Comparison of ENCODE assay signal across 8 cellular contexts in the genomic region with DNA sequence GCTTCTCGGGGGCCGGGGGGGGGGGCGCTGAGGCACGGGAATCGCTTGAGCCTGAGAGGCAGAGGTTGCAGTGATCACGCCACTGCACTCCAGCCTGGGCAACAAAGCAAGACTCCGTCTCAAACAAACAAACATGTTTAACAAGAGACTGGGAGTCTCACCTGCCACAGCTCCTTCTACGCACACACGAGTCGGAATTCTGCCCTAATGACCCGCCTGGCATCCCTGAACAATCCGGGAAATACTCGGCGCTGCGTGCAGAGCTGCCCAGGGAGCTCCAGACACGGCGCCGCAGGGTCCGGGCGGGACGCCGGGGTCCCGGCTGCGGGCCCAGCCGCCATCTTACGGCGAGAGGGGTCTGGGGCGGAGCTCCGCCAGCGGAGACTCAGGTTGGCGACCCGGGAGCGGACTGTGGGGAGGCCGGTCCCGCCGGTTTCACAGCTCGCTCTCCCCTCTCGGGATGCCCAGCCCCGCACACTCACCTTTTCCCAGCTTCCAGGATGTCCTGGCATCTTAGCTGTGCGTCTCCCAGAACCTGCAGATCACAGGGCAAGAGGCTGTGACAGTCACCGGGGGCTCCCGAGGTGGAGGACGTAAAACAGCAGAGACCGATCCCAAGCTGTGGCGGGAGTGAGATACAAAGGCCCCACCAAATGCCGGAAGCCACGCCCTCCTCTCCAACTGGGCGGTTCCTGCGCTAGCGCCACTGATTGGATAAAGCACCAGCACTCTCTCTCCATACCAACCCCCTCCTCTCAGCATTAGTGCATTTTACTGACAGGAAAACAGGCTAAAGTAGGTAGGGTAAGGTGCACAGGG. TPM values are rescaled to one million over a fixed set of nuclear protein-coding genes. Genes with fewer than 3 reads are reported as not detected.
A peak's percentile ranks its signal among the peaks of the same experiment; 100 is the strongest.
DNase-seq lines count a peak whose midpoint lies in the region; ATAC-seq and TF ChIP-seq lines count a peak whose summit lies in the region.

No MANE protein-coding gene starts in this region.

- peak overlapping the region; percentile 98 for H2AFZ ChIP-seq in parathyroid adenoma

- H3K4me1 Mint-ChIP-seq in activated naive CD8-positive, alpha-beta T cell treated with anti-CD3 and anti-CD28 coated beads, Interleukin-2, amount 50 U/mL, for 24 hours, result peaks cover 22% of the 10 kb centered on the region

- TF ChIP-seq EP300 in transverse colon (IDR thresholded peaks at IDR 0.05; ENCODE audit: low read depth), result no peak

- H3K27me3 Mint-ChIP-seq in activated naive CD8-positive, alpha-beta T cell treated with anti-CD3 and anti-CD28 coated beads, Interleukin-2, amount 50 U/mL, for 24 hours, result no peaks in the 10 kb centered on the region

- no peaks in the 10 kb centered on the region for H3K4me1 ChIP-seq in HEK293 (ENCODE audit: control insufficient read depth, insufficient read depth, low read length)
- peaks cover 11% of the 10 kb centered on the region for H3K4me1 ChIP-seq in cardiac muscle cell (ENCODE audit: low read depth)
- H3K4me1 ChIP-seq in parathyroid adenoma, result no peaks in the 10 kb centered on the region
- peaks cover 0 to 14% (median 10%) of the 10 kb centered on the region in 4 donors for H3K4me1 ChIP-seq in transverse colon

- peak overlapping the region; percentile 81 for H3K27ac Mint-ChIP-seq in activated naive CD8-positive, alpha-beta T cell treated with anti-CD3 and anti-CD28 coated beads, Interleukin-2, amount 50 U/mL, for 24 hours

- H3K27me3 ChIP-seq in cardiac muscle cell (no peaks in the 10 kb centered on the region), parathyroid adenoma (ENCODE audit: control insufficient read depth, insufficient read depth, low read length) (no peaks in the 10 kb centered on the region), transverse colon (no peaks in the 10 kb centered on the region)

- intact Hi-C loops in transverse colon (cut with DNase I; ENCODE audit: low total_unique reads), result no loop called here

- H3K9me3 ChIP-seq in HEK293 (ENCODE audit: control insufficient read depth, insufficient read depth, low read depth, low read length), result no peaks in the 10 kb centered on the region
- no peaks in the 10 kb centered on the region for H3K9me3 ChIP-seq in cardiac muscle cell (ENCODE audit: low read depth)
- H3K9me3 ChIP-seq in parathyroid adenoma (ENCODE audit: control insufficient read depth, low read length), result no peaks in the 10 kb centered on the region
- H3K9me3 ChIP-seq in transverse colon, result no peaks in the 10 kb centered on the region

- H3K36me3 ChIP-seq in HEK293 (ENCODE audit: control insufficient read depth in 2 of 2, insufficient read depth in 1 of 2, low read length in 2 of 2) (peaks cover 12 to 22% of the 10 kb centered on the region in 2 experiments), cardiac muscle cell (peaks cover 10% of the 10 kb centered on the region), parathyroid adenoma (ENCODE audit: control insufficient read depth, insufficient read depth, low read length) (no peaks in the 10 kb centered on the region), transverse colon (peaks cover 0 to 6% (median 0%) of the 10 kb centered on the region in 4 donors)

- DNase-seq in GDM1 (lab: John Stamatoyannopoulos, UW) (peak; percentile 83), NCI-H1048 (lab: John Stamatoyannopoulos, UW) (peak; percentile 75), SKM-1 treated with dmso at 0.1 percent for 144 hours (lab: John Stamatoyannopoulos, UW; ENCODE audit: unreplicated experiment) (peak; percentile 86), cardiac muscle cell (ENCODE audit: low read depth in 1 of 2, low spot score in 1 of 2) (peak; percentile 90 to 95), transverse colon (peak; percentile 96)
- DNase-seq in activated naive CD8-positive, alpha-beta T cell treated with anti-CD3 and anti-CD28 coated beads, Interleukin-2, amount 50 U/mL, for 24 hours, result peak; percentile 92

- CTCF ChIA-PET in HEK293 (lab: Yijun Ruan, JAX), result no interaction called here

- H3K4me2 ChIP-seq in parathyroid adenoma (ENCODE audit: low read length), result peak overlapping the region; percentile 65

- H3K9me3 Mint-ChIP-seq in activated naive CD8-positive, alpha-beta T cell treated with anti-CD3 and anti-CD28 coated beads, Interleukin-2, amount 50 U/mL, for 24 hours, result no peaks in the 10 kb centered on the region

- H3K4me3 ChIP-seq in HEK293 (ENCODE audit: low read depth, low read length), result peak overlapping the region; percentile 87
- H3K4me3 ChIP-seq in cardiac muscle cell, result peak overlapping the region; percentile 96
- H3K4me3 ChIP-seq in parathyroid adenoma (ENCODE audit: low read depth, low read length), result peak overlapping the region; percentile 89
- H3K4me3 ChIP-seq in transverse colon, result peak overlapping the region; percentile 74 to 97 (median 86)

- TF ChIP-seq CTCF in HEK293 (tag by site-specific recombination; IDR thresholded peaks at IDR 0.05) (0 out of 2 replicates have a peak, but pooled peaks have one; percentile 9), cardiac muscle cell (IDR thresholded peaks at IDR 0.05; ENCODE audit: low read depth, low read length) (no peak), parathyroid adenoma (IDR thresholded peaks at IDR 0.05) (no peak), transverse colon (IDR thresholded peaks at IDR 0.05) (no peak)

- peak; percentile 100 for ATAC-seq in activated naive CD8-positive, alpha-beta T cell treated with anti-CD3 and anti-CD28 coated beads, Interleukin-2, amount 50 U/mL, for 24 hours

- H3K4me3 Mint-ChIP-seq in activated naive CD8-positive, alpha-beta T cell treated with anti-CD3 and anti-CD28 coated beads, Interleukin-2, amount 50 U/mL, for 24 hours, result peak overlapping the region; percentile 90

- POLR2A ChIA-PET in HEK293 (lab: Yijun Ruan, JAX), result interaction anchor here (0.6 to 2.8 kb wide), 15 partner anchors 9 to 817 kb away, joined by 3 to 50 read pairs (median 4); a partner anchor contains a TSS

- peak; percentile 87 for TF ChIP-seq POLR2A in transverse colon (IDR thresholded peaks at IDR 0.05)

- H3K27ac ChIP-seq in HEK293 (ENCODE audit: extremely low read depth, low read depth, low read length), result peak overlapping the region; percentile 87
- H3K27ac ChIP-seq in cardiac muscle cell, result peak overlapping the region; percentile 97
- H3K27ac ChIP-seq in parathyroid adenoma, result peak overlapping the region; percentile 86
- H3K27ac ChIP-seq in transverse colon, result peak overlapping the region; percentile 88 to 93 (median 91)

- in situ Hi-C loops in transverse colon (cut with MboI; ENCODE audit: low pct_ligation_motif_present in 1 of 4, low pct_unique_long_range_greater_than_20kb in 1 of 4, low sequenced_read_pairs in 3 of 4), result no loop called here

- H3K9ac ChIP-seq in parathyroid adenoma, result peak overlapping the region; percentile 61

- H3K79me2 ChIP-seq in parathyroid adenoma, result no peaks in the 10 kb centered on the region

- peaks cover 24% of the 10 kb centered on the region for H3K36me3 Mint-ChIP-seq in activated naive CD8-positive, alpha-beta T cell treated with anti-CD3 and anti-CD28 coated beads, Interleukin-2, amount 50 U/mL, for 24 hours (ENCODE audit: low read depth)

- WGBS in transverse colon (ENCODE audit: low coverage in 1 of 2), 2 donors, result 3% methylated on average over 18 of the region's 50 CpGs; no CpG with 5 or more reads in 1 of the 2 donors

TF ChIP-seq in HEK293, 187 proteins besides CTCF, POLR2A, EP300 and RAD21 (continues in another document):
- TF ChIP-seq ZNF292 (tag by site-specific recombination; IDR thresholded peaks at IDR 0.05; ENCODE audit: borderline replicate concordance, low read depth) (no peak), ZNF600 (tag by site-specific recombination; IDR thresholded peaks at IDR 0.05) (peak; percentile 57; the same call in 1 of the 2 replicates), ZNF223 (tag by site-specific recombination; IDR thresholded peaks at IDR 0.05) (no peak)
- TF ChIP-seq, protein P1, sequence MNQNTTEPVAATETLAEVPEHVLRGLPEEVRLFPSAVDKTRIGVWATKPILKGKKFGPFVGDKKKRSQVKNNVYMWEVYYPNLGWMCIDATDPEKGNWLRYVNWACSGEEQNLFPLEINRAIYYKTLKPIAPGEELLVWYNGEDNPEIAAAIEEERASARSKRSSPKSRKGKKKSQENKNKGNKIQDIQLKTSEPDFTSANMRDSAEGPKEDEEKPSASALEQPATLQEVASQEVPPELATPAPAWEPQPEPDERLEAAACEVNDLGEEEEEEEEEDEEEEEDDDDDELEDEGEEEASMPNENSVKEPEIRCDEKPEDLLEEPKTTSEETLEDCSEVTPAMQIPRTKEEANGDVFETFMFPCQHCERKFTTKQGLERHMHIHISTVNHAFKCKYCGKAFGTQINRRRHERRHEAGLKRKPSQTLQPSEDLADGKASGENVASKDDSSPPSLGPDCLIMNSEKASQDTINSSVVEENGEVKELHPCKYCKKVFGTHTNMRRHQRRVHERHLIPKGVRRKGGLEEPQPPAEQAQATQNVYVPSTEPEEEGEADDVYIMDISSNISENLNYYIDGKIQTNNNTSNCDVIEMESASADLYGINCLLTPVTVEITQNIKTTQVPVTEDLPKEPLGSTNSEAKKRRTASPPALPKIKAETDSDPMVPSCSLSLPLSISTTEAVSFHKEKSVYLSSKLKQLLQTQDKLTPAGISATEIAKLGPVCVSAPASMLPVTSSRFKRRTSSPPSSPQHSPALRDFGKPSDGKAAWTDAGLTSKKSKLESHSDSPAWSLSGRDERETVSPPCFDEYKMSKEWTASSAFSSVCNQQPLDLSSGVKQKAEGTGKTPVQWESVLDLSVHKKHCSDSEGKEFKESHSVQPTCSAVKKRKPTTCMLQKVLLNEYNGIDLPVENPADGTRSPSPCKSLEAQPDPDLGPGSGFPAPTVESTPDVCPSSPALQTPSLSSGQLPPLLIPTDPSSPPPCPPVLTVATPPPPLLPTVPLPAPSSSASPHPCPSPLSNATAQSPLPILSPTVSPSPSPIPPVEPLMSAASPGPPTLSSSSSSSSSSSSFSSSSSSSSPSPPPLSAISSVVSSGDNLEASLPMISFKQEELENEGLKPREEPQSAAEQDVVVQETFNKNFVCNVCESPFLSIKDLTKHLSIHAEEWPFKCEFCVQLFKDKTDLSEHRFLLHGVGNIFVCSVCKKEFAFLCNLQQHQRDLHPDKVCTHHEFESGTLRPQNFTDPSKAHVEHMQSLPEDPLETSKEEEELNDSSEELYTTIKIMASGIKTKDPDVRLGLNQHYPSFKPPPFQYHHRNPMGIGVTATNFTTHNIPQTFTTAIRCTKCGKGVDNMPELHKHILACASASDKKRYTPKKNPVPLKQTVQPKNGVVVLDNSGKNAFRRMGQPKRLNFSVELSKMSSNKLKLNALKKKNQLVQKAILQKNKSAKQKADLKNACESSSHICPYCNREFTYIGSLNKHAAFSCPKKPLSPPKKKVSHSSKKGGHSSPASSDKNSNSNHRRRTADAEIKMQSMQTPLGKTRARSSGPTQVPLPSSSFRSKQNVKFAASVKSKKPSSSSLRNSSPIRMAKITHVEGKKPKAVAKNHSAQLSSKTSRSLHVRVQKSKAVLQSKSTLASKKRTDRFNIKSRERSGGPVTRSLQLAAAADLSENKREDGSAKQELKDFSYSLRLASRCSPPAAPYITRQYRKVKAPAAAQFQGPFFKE (tag by site-specific recombination; IDR thresholded peaks at IDR 0.05; ENCODE audit: borderline replicate concordance), result no peak

RNA-seq across cellular contexts. Expression of a gene that starts 23.6 kb away (rescaled TPM):
- total RNA-seq in cardiac muscle cell, result 5.4 and 10.9 TPM in 2 replicates
- 1.7 and 3.0 TPM in 2 replicates for polyA plus RNA-seq in cardiac muscle cell
- 1 to 10 TPM; 1.8 to 4.9 (median 3.6) TPM for total RNA-seq in transverse colon

Comparison
In these comparisons a context has a peak if more than half of its experiments do, and no peak if none do; other contexts are left out.
1. Peak in every context shown above with its lines: DNase-seq, ATAC-seq, H3K4me3 ChIP-seq and H3K27ac ChIP-seq.